Comparison of ENCODE assay signal across 1 cellular context in genomic region chr10:69361303-69361614, GRCh38.
TF ChIP-seq lines count a peak whose summit lies in the region.

No MANE protein-coding gene starts in this region.

TF ChIP-seq in A549, 52 proteins besides CTCF, POLR2A, EP300 and RAD21 (continued from another document):
- TF ChIP-seq CEBPB (IDR thresholded peaks at IDR 0.05) (no peak), HMGXB4 (CRISPR knock-in tag; IDR thresholded peaks at IDR 0.05; ENCODE audit: borderline replicate concordance) (no peak), RFX5 (IDR thresholded peaks at IDR 0.05) (no peak)
